ENCODE assay signal across 1 cellular context in the genomic region with DNA sequence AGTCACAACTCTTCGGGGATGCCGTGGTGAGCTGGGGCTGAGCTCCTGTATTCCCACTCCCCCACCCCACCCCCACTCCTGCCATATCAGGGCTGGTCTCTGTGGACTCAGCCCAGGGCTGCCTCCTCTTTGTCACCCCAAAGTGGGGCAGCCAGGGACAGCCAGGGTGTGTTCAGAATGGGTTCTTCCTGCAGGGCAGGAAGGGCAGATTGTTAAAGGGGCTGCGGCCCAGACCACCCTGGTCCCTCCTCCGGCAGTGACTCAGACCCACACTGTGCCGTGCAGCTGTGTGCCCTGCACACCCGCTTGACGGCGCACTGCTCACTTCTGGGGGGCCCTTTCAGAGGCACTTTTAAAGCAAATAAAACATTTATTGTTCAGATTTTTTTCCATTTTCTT.
A peak's percentile ranks its signal among the peaks of the same experiment; 100 is the strongest.
TF ChIP-seq lines count a peak whose summit lies in the region.

No MANE protein-coding gene starts in this region.

TF ChIP-seq in endothelial cell of umbilical vein, 7 proteins besides CTCF, POLR2A, EP300 and RAD21:
- TF ChIP-seq GATA2 (IDR thresholded peaks at IDR 0.05; ENCODE audit: insufficient read depth, insufficient read length, low read depth, low read length) (no peak), POLR2AphosphoS5 (IDR thresholded peaks at IDR 0.05; ENCODE audit: insufficient read depth, low read depth, low read length) (peak; percentile 53)
